8 cellular contexts compared by ENCODE assay signal in genomic region chr2:152407204-152407721, GRCh38.
DNase-seq lines count a peak whose midpoint lies in the region; ATAC-seq, FAIRE-seq and TF ChIP-seq lines count a peak whose summit lies in the region.

No MANE protein-coding gene starts in this region.

- H3K4me1 ChIP-seq in SK-N-SH (ENCODE audit: control insufficient read depth in 1 of 2, insufficient read depth in 2 of 2, low read depth in 1 of 2, low read length in 1 of 2), result peaks cover 25 to 29% of the 10 kb centered on the region in 2 experiments; a peak in 3 of 4 replicates

- peak overlapping the region; percentile 37 to 80 (median 59) for H3K27ac Mint-ChIP-seq in nephron

- 39% methylated on average over 8 of the region's 8 CpGs for WGBS in SK-N-SH (ENCODE audit: low lambda C conversion rate)

- CTCF ChIA-PET in SK-N-SH (lab: Yijun Ruan, JAX), result interaction anchor here (1.0 to 1.4 kb wide), 2 partner anchors 12 to 229 kb away, joined by 3 read pairs; no protein-coding TSS in a partner anchor

- H3K9me3 ChIP-seq in SK-N-SH, result no peaks in the 10 kb centered on the region

- H3K9me3 Mint-ChIP-seq in nephron, result no peaks in the 10 kb centered on the region

- TF ChIP-seq EP300 in SK-N-SH (IDR thresholded peaks at IDR 0.05; ENCODE audit: borderline replicate concordance in 1 of 2, low read depth in 1 of 2, low read length in 1 of 2), result no peak

- no peaks in the 10 kb centered on the region for H3K27me3 ChIP-seq in SK-N-SH (ENCODE audit: insufficient read depth)

- ATAC-seq in GM18867 (IDR thresholded peaks at IDR 0.05; ENCODE audit: unreplicated experiment) (peak; percentile 85), HG02973 (IDR thresholded peaks at IDR 0.05; ENCODE audit: unreplicated experiment) (peak; percentile 85), esophagus mucosa (peak; percentile 77)

- peak overlapping the region; percentile 21 to 25; a peak in 2 of 4 replicates for H3K27ac ChIP-seq in SK-N-SH (ENCODE audit: low read depth in 2 of 2, low read length in 1 of 2)

- in situ Hi-C loops in ACHN (cut with HindIII; ENCODE audit: low pct_ligation_motif_present, low pct_unique_long_range_greater_than_20kb, low sequenced_read_pairs), result no loop called here

- no peak for FAIRE-seq in urothelium cell line (lab: Jason Lieb, UNC)

- no peaks in the 10 kb centered on the region for H3K27me3 Mint-ChIP-seq in nephron (ENCODE audit: low read depth)

- no peaks in the 10 kb centered on the region for H4K20me1 ChIP-seq in SK-N-SH (ENCODE audit: insufficient read depth)

- H3K4me3 ChIP-seq in SK-N-SH (ENCODE audit: low read depth in 2 of 2, low read length in 1 of 2), result peak overlapping the region; percentile 25 to 30; a peak in 2 of 4 replicates

- H3K36me3 Mint-ChIP-seq in nephron (ENCODE audit: low read depth), result no peaks in the 10 kb centered on the region

- H3F3A ChIP-seq in SK-N-SH (replicated peaks; ENCODE audit: insufficient read depth), result peaks cover 4% of the 10 kb centered on the region

- peak overlapping the region; percentile 58 for H3K4me2 ChIP-seq in SK-N-SH

- no peaks in the 10 kb centered on the region for H3K9me2 ChIP-seq in SK-N-SH

- peak overlapping the region; percentile 14 to 40 (median 20) for H3K4me3 Mint-ChIP-seq in nephron

- POLR2A ChIA-PET in SK-N-SH (lab: Yijun Ruan, JAX), result no interaction called here

- peaks cover 72% of the 10 kb centered on the region for H3K4me1 Mint-ChIP-seq in nephron

- TF ChIP-seq RAD21 in SK-N-SH (IDR thresholded peaks at IDR 0.05; ENCODE audit: low read length), result no peak

- no peak overlapping the region; the same call in 1 of the 2 replicates for H3K9ac ChIP-seq in SK-N-SH

- H3K79me2 ChIP-seq in SK-N-SH (ENCODE audit: insufficient read depth), result peaks cover 42% of the 10 kb centered on the region; the same call in 1 of the 2 replicates

- TF ChIP-seq CTCF in SK-N-SH (IDR thresholded peaks at IDR 0.05) (no peak), nephron (IDR thresholded peaks at IDR 0.05; ENCODE audit: unreplicated experiment in 3 of 3) (no peak)

- no peaks in the 10 kb centered on the region for H3K36me3 ChIP-seq in SK-N-SH (replicated peaks in 1 of 2; ENCODE audit: control insufficient read depth in 1 of 2, insufficient read depth in 2 of 2, low read length in 1 of 2)

- no peak overlapping the region for H2AFZ ChIP-seq in SK-N-SH (ENCODE audit: low read depth)

- DNase-seq in ACHN (peak; percentile 72), SK-N-SH (peak; percentile 28), urothelium cell line (ENCODE audit: low spot score) (no peak), DMS79 treated with DMSO at 0.1 percent for 48 hours (lab: John Stamatoyannopoulos, UW) (no peak)

TF ChIP-seq in SK-N-SH, 30 proteins besides CTCF, POLR2A, EP300 and RAD21:
- no peak for TF ChIP-seq GABPA (IDR thresholded peaks at IDR 0.05; ENCODE audit: low read depth)
- no peak for TF ChIP-seq MEF2A (IDR thresholded peaks at IDR 0.05; ENCODE audit: borderline replicate concordance, low read depth)
- TF ChIP-seq REST (IDR thresholded peaks at IDR 0.05; ENCODE audit: low read depth, low read length), result no peak
- no peak for TF ChIP-seq FOXM1 (IDR thresholded peaks at IDR 0.05; ENCODE audit: low read depth)
- TF ChIP-seq SIN3A (IDR thresholded peaks at IDR 0.05; ENCODE audit: borderline replicate concordance, low read depth, low read length), result peak; percentile 29; the same call in 1 of the 2 replicates

Comparison
In these comparisons a context has a peak if more than half of its experiments do, and no peak if none do; other contexts are left out.
1. DNase-seq: peak in ACHN (single experiment) and SK-N-SH (single experiment); none in urothelium cell line (single experiment) and DMS79 treated with DMSO at 0.1 percent for 48 hours (single experiment).
2. Peak in every context shown above with its lines, with median percentiles within 50 percentile points of each other: ATAC-seq.